1 cellular context compared by ENCODE assay signal in the genomic region with DNA sequence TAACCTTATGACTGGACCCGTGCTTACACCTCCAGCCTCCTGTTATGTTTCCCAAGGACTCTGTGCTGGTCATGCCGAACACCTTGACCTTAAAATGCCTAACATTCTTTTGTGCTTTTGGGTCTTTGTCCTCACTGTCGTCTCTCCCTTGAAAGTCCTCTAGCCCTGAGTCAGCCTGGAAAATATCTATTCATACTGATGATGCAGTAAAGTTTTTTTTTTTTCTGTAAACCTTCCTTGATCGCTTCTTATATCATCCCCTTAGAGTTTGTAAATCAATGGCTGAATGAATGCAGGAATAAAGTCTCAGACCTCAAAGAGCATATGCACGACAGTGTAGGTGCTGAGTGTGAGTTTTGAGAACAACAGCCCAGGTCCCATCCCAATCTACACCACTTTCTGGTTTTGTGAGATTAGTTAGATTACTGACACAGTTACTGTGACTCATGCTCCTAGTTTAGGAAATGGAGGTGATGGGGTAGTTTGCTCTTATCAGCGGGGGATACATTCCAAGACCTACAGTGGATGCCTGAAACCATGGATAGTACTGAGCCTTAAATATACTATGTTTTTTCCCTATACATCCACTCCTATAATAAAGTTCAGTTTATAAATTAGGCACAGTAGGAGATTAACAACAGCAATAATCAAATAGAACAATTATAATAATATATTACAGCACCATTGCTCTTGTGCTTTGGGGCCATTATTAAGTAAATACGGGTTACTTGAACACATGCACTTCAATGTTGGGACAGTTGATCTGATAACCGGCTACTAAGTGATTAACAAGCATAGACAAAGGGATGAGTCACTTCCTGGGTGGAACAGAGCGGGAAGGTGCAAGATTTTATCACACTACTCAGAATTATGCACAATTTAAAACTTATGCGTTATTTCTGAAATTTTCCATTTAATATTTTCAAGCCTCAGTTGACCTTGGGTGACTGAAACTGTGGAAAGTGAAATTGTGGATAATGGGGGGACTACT.
TF ChIP-seq lines count a peak whose summit lies in the region.

No MANE protein-coding gene starts in this region.

TF ChIP-seq in K562, 482 proteins besides CTCF, POLR2A, EP300 and RAD21 (continued from another document and continues in another):
- TF ChIP-seq, protein P1, sequence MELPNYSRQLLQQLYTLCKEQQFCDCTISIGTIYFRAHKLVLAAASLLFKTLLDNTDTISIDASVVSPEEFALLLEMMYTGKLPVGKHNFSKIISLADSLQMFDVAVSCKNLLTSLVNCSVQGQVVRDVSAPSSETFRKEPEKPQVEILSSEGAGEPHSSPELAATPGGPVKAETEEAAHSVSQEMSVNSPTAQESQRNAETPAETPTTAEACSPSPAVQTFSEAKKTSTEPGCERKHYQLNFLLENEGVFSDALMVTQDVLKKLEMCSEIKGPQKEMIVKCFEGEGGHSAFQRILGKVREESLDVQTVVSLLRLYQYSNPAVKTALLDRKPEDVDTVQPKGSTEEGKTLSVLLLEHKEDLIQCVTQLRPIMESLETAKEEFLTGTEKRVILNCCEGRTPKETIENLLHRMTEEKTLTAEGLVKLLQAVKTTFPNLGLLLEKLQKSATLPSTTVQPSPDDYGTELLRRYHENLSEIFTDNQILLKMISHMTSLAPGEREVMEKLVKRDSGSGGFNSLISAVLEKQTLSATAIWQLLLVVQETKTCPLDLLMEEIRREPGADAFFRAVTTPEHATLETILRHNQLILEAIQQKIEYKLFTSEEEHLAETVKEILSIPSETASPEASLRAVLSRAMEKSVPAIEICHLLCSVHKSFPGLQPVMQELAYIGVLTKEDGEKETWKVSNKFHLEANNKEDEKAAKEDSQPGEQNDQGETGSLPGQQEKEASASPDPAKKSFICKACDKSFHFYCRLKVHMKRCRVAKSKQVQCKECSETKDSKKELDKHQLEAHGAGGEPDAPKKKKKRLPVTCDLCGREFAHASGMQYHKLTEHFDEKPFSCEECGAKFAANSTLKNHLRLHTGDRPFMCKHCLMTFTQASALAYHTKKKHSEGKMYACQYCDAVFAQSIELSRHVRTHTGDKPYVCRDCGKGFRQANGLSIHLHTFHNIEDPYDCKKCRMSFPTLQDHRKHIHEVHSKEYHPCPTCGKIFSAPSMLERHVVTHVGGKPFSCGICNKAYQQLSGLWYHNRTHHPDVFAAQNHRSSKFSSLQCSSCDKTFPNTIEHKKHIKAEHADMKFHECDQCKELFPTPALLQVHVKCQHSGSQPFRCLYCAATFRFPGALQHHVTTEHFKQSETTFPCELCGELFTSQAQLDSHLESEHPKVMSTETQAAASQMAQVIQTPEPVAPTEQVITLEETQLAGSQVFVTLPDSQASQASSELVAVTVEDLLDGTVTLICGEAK (IDR thresholded peaks at IDR 0.05), result no peak
- TF ChIP-seq, protein P1 (CRISPR knock-in tag; IDR thresholded peaks at IDR 0.05), result no peak
- TF ChIP-seq ZNF444 (CRISPR knock-in tag; IDR thresholded peaks at IDR 0.05), result no peak
- TF ChIP-seq NCOA6 (IDR thresholded peaks at IDR 0.05), result peak; percentile 11; the same call in 1 of the 2 replicates
- TF ChIP-seq CBFA2T2 (conservative IDR thresholded peaks at IDR 0.05), result peak; percentile 76
- TF ChIP-seq ZNF76 (CRISPR knock-in tag; IDR thresholded peaks at IDR 0.05; ENCODE audit: borderline replicate concordance), result no peak
- TF ChIP-seq ATF3 (IDR thresholded peaks at IDR 0.05), result peak; percentile 90
- TF ChIP-seq ATF3 (CRISPR knock-in tag; conservative IDR thresholded peaks at IDR 0.05), result no peak
- TF ChIP-seq ZBTB17 (CRISPR knock-in tag; IDR thresholded peaks at IDR 0.05), result 0 out of 2 replicates have a peak, but pooled peaks have one; percentile 20
- TF ChIP-seq GTF2A2 (tag; IDR thresholded peaks at IDR 0.05), result no peak
- TF ChIP-seq NRF1 (conservative IDR thresholded peaks at IDR 0.05 in 1 of 2, IDR thresholded peaks at IDR 0.05 in 1 of 2), result no peak
- TF ChIP-seq L3MBTL2 (IDR thresholded peaks at IDR 0.05), result peak; percentile 39; the same call in 1 of the 2 replicates
- TF ChIP-seq, protein P2, sequence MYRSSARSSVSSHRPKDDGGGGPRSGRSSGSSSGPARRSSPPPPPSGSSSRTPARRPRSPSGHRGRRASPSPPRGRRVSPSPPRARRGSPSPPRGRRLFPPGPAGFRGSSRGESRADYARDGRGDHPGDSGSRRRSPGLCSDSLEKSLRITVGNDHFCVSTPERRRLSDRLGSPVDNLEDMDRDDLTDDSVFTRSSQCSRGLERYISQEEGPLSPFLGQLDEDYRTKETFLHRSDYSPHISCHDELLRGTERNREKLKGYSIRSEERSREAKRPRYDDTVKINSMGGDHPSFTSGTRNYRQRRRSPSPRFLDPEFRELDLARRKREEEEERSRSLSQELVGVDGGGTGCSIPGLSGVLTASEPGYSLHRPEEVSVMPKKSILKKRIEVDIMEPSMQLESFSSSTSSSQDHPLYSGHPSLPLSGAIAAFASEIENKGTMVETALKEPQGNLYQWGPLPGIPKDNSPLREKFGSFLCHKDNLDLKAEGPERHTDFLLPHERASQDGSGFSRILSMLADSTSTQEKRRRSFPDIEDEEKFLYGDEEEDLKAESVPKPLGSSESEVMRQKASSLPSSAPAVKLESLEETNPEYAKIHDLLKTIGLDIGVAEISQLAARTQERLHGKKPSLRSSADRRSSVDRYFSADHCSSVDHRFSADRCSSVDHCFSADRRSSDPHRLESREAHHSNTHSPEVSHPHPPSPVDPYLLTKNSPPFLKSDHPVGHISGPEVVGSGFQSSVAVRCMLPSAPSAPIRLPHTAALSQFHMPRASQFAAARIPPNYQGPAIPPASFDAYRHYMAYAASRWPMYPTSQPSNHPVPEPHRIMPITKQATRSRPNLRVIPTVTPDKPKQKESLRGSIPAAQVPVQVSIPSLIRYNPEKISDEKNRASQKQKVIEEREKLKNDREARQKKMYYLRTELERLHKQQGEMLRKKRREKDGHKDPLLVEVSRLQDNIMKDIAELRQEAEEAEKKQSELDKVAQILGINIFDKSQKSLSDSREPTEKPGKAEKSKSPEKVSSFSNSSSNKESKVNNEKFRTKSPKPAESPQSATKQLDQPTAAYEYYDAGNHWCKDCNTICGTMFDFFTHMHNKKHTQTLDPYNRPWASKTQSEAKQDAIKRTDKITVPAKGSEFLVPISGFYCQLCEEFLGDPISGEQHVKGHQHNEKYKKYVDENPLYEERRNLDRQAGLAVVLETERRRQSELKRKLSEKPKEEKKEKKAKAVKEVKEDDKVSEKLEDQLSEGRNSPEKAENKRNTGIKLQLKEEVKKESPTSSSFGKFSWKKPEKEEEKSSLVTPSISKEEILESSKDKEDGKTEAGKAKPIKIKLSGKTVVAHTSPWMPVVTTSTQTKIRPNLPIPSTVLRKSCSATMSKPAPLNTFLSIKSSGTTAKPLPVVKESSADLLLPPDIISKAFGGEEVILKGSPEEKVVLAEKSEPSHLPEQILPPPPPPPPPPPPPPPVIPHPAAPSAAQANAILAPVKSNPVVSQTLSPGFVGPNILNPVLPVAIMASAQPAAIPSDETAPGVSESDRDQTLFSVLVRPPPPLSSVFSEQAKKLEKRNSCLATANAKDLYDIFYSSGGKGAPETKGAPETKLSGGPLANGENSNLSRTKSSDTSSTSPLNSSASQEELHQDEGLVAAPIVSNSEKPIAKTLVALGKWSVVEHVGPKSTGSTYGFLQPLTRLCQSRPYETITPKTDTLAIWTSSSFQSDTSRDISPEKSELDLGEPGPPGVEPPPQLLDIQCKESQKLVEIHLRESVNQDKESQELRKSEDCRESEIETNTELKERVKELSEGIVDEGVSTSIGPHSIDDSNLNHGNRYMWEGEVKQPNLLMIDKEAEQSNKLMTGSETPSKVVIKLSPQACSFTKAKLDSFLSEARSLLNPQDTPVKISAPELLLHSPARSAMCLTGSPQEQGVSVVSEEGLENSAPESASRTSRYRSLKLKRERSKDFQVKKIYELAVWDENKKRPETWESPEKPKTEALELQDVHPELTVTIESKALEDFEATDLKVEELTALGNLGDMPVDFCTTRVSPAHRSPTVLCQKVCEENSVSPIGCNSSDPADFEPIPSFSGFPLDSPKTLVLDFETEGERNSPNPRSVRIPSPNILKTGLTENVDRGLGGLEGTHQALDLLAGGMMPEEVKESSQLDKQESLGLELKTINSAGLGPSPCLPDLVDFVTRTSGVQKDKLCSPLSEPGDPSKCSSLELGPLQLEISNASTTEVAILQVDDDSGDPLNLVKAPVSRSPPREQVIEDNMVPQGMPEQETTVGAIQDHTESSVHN (IDR thresholded peaks at IDR 0.05; ENCODE audit: borderline replicate concordance in 1 of 2, low read depth in 1 of 2), result peak; percentile 44 to 48; a peak in 1 of 4 replicates
- TF ChIP-seq ZC3H8 (IDR thresholded peaks at IDR 0.05), result no peak
- TF ChIP-seq RFX1 (IDR thresholded peaks at IDR 0.05), result no peak; the same call in 1 of the 2 replicates
- TF ChIP-seq MTA1 (IDR thresholded peaks at IDR 0.05; ENCODE audit: borderline replicate concordance), result 0 out of 2 replicates have a peak, but pooled peaks have one; percentile 16
- no peak for TF ChIP-seq ZNF780A (CRISPR knock-in tag; IDR thresholded peaks at IDR 0.05)
- TF ChIP-seq ZKSCAN8 (CRISPR knock-in tag; IDR thresholded peaks at IDR 0.05), result peak; percentile 54; the same call in 1 of the 2 replicates
- TF ChIP-seq NBN (IDR thresholded peaks at IDR 0.05; ENCODE audit: low read depth), result no peak
- peak; percentile 35; the same call in 1 of the 2 replicates for TF ChIP-seq FOXM1 (IDR thresholded peaks at IDR 0.05; ENCODE audit: low read depth)
- no peak for TF ChIP-seq FOXM1 (CRISPR knock-in tag; IDR thresholded peaks at IDR 0.05; ENCODE audit: low read depth)
- no peak for TF ChIP-seq FOXO4 (CRISPR knock-in tag; IDR thresholded peaks at IDR 0.05)
- TF ChIP-seq, protein P3, sequence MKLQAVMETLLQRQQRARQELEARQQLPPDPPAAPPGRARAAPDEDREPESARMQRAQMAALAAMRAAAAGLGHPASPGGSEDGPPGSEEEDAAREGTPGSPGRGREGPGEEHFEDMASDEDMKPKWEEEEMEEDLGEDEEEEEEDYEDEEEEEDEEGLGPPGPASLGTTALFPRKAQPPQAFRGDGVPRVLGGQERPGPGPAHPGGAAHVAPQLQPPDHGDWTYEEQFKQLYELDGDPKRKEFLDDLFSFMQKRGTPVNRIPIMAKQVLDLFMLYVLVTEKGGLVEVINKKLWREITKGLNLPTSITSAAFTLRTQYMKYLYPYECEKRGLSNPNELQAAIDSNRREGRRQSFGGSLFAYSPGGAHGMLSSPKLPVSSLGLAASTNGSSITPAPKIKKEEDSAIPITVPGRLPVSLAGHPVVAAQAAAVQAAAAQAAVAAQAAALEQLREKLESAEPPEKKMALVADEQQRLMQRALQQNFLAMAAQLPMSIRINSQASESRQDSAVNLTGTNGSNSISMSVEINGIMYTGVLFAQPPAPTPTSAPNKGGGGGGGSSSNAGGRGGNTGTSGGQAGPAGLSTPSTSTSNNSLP (IDR thresholded peaks at IDR 0.05; ENCODE audit: borderline replicate concordance, low read depth, low read length), result peak; percentile 63; the same call in 1 of the 2 replicates
- TF ChIP-seq SAFB2 (IDR thresholded peaks at IDR 0.05; ENCODE audit: borderline replicate concordance, low read depth, low read length, severe bottlenecking), result no peak
- no peak for TF ChIP-seq ZNF143 (CRISPR knock-in tag; IDR thresholded peaks at IDR 0.05)
- no peak for TF ChIP-seq KLF6 (CRISPR knock-in tag; IDR thresholded peaks at IDR 0.05; ENCODE audit: borderline replicate concordance)
- no peak for TF ChIP-seq TFE3 (CRISPR knock-in tag; IDR thresholded peaks at IDR 0.05)
- no peak for TF ChIP-seq ZNF311 (CRISPR knock-in tag; IDR thresholded peaks at IDR 0.05)
- TF ChIP-seq PHTF2 (CRISPR knock-in tag; IDR thresholded peaks at IDR 0.05), result no peak
